Comparison of ENCODE assay signal across 8 cellular contexts in genomic region chr10:75111906-75112703, GRCh38. TPM values are rescaled to one million over a fixed set of nuclear protein-coding genes. Genes with fewer than 3 reads are reported as not detected.
DNase-seq lines count a peak whose midpoint lies in the region; ATAC-seq and TF ChIP-seq lines count a peak whose summit lies in the region.

No MANE protein-coding gene starts in this region.

- TF ChIP-seq CTCF in left ventricle myocardium inferior (IDR thresholded peaks at IDR 0.05; ENCODE audit: borderline replicate concordance): no peak

- H3K4me3 ChIP-seq in SJSA1: peak overlapping the region; percentile 79
- H3K4me3 ChIP-seq in left ventricle myocardium inferior: peak overlapping the region; percentile 94

- H3K27ac ChIP-seq in SJSA1 (peak overlapping the region; percentile 63), left ventricle myocardium inferior (replicated peaks) (peak overlapping the region; percentile 96)

- peak; percentile 45 for DNase-seq in COLO668 (lab: John Stamatoyannopoulos, UW; ENCODE audit: unreplicated experiment)
- peak in 1 of 2 experiments; percentile 73 for DNase-seq in SJSA1 (ENCODE audit: low read depth in 1 of 2, low spot score in 2 of 2)
- DNase-seq in amniotic epithelial cell (ENCODE audit: low read depth): peak; percentile 45
- DNase-seq in left ventricle myocardium inferior: no peak
- DNase-seq in pons (ENCODE audit: low spot score): peak; percentile 60

- H3K27me3 ChIP-seq in SJSA1 (replicated peaks): no peaks in the 10 kb centered on the region
- no peaks in the 10 kb centered on the region for H3K27me3 ChIP-seq in left ventricle myocardium inferior (ENCODE audit: low read depth)

- H3K4me1 ChIP-seq in SJSA1 (replicated peaks): peaks cover 17% of the 10 kb centered on the region
- H3K4me1 ChIP-seq in left ventricle myocardium inferior: peaks cover 90% of the 10 kb centered on the region

- intact Hi-C loops in left ventricle myocardium inferior (cut with micrococcal nuclease): no loop called here

- peak; percentile 29 for ATAC-seq in GM19455 (IDR thresholded peaks at IDR 0.05; ENCODE audit: unreplicated experiment)
- peak; percentile 20 for ATAC-seq in HG03571 (IDR thresholded peaks at IDR 0.05; ENCODE audit: unreplicated experiment)
- no peak for ATAC-seq in GM18519 (IDR thresholded peaks at IDR 0.05; ENCODE audit: low FRiP score, unreplicated experiment)

- H3K36me3 ChIP-seq in SJSA1 (peaks cover 5% of the 10 kb centered on the region), left ventricle myocardium inferior (no peaks in the 10 kb centered on the region)

- no peaks in the 10 kb centered on the region for H3K9me3 ChIP-seq in SJSA1 (replicated peaks)
- H3K9me3 ChIP-seq in left ventricle myocardium inferior (replicated peaks): no peaks in the 10 kb centered on the region

RNA-seq across cellular contexts. Expression of gene SAMD8, which starts 0.6 kb away (rescaled TPM):
- total RNA-seq in SJSA1 (2014; rRNA removed; shearing (Covaris generic)): 11.0 and 24.8 TPM in 2 replicates
- total RNA-seq in left ventricle myocardium inferior: 24.6 TPM
